25 cellular contexts compared by ENCODE assay signal in the genomic region with DNA sequence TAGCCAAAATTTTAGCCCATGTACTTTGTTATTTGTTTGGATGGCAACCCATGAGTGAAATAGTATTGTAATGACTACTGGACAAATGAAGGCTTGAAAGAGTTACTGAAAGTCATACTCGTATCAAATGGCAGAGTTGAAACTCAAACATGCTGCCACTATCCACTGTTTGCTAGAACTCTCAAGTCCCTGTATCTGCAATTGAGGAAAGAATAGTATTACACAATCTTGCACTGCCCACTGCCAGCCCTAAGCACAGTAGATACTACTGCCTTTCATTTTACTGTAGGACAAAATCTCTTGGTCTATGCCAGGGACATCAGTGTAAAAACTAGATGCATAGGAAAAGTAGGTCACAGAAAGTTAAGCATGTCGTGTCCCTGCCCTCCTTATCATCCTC.
"Had no signal": no experiment of that assay in that cellular context is flagged by ENCODE, and none has a peak within 500 bp of the region (broad histone marks: within the 10 kb centered on the region; RNA-seq: fewer than 3 reads in every experiment).

No MANE protein-coding gene starts in this region.

- DNase-seq: dorsolateral prefrontal cortex; effector CD4-positive, alpha-beta T cell; foreskin keratinocyte; heart left ventricle; left colon; left ventricle myocardium superior; mesenchymal stem cell; mucosa of descending colon; naive thymus-derived CD4-positive, alpha-beta T cell; sigmoid colon; stimulated activated CD4-positive, alpha-beta T cell treated with anti-CD3 and anti-CD28 coated beads, Interleukin-2, amount 100 ng/mL, for 24 hours; stimulated activated CD4-positive, alpha-beta T cell treated with anti-CD3 and anti-CD28 coated beads, Interleukin-4, amount 100 ng/mL, for 24 hours; stimulated activated naive CD4-positive, alpha-beta T cell treated with Interleukin-2 at 50 U/mL for 16 hours; stomach; thyroid gland; trophoblast cell had no signal

- H3K9ac ChIP-seq: neural progenitor cell had no signal

- H3K27me3 ChIP-seq: foreskin keratinocyte, gastroesophageal sphincter, hepatocyte, neural progenitor cell, right atrium auricular region, sigmoid colon, stomach, thyroid gland had no signal

- H3K4me1 ChIP-seq: esophagus muscularis mucosa, gastroesophageal sphincter, heart left ventricle, prostate gland, right atrium auricular region, sigmoid colon, stomach, thyroid gland had no signal

- H3K36me3 ChIP-seq: esophagus muscularis mucosa, gastroesophageal sphincter, heart left ventricle, neural progenitor cell, prostate gland, right atrium auricular region, sigmoid colon, stomach, thyroid gland had no signal

- ATAC-seq: foreskin keratinocyte; gastroesophageal sphincter; heart left ventricle; left colon; left ventricle myocardium superior; mucosa of descending colon; naive thymus-derived CD4-positive, alpha-beta T cell; stimulated activated effector memory CD8-positive, alpha-beta T cell treated with anti-CD3 and anti-CD28 coated beads, Interleukin-12 subunit alpha, Interleukin-12 subunit beta, amount 100 ng/mL, for 72 hours had no signal

- H2AFZ ChIP-seq: hepatocyte, neural progenitor cell had no signal

- H3K27ac ChIP-seq: dorsolateral prefrontal cortex, esophagus muscularis mucosa, foreskin keratinocyte, gastroesophageal sphincter, heart left ventricle, hepatocyte, neural progenitor cell, prostate gland, right atrium auricular region, sigmoid colon, stomach, thyroid gland had no signal

- H3K27ac Mint-ChIP-seq: mesothelial cell of epicardium; naive thymus-derived CD4-positive, alpha-beta T cell; nephron; neural progenitor cell; stimulated activated effector memory CD8-positive, alpha-beta T cell treated with anti-CD3 and anti-CD28 coated beads, Interleukin-12 subunit alpha, Interleukin-12 subunit beta, amount 100 ng/mL, for 72 hours had no signal

- H3K4me3 ChIP-seq: dorsolateral prefrontal cortex, esophagus muscularis mucosa, gastroesophageal sphincter, heart left ventricle, hepatocyte, mucosa of descending colon, neural progenitor cell, prostate gland, right atrium auricular region, sigmoid colon, stomach, thyroid gland had no signal

- H3K4me2 ChIP-seq: hepatocyte, neural progenitor cell had no signal

- H3K4me1 Mint-ChIP-seq: naive thymus-derived CD4-positive, alpha-beta T cell; nephron; neural progenitor cell; stimulated activated effector memory CD8-positive, alpha-beta T cell treated with anti-CD3 and anti-CD28 coated beads, Interleukin-12 subunit alpha, Interleukin-12 subunit beta, amount 100 ng/mL, for 72 hours had no signal

- H3K79me2 ChIP-seq: hepatocyte had no signal

- H3K36me3 Mint-ChIP-seq: mesothelial cell of epicardium; naive thymus-derived CD4-positive, alpha-beta T cell; neural progenitor cell; stimulated activated effector memory CD8-positive, alpha-beta T cell treated with anti-CD3 and anti-CD28 coated beads, Interleukin-12 subunit alpha, Interleukin-12 subunit beta, amount 100 ng/mL, for 72 hours had no signal

- H3K4me3 Mint-ChIP-seq: mesothelial cell of epicardium; naive thymus-derived CD4-positive, alpha-beta T cell; nephron; neural progenitor cell; stimulated activated effector memory CD8-positive, alpha-beta T cell treated with anti-CD3 and anti-CD28 coated beads, Interleukin-12 subunit alpha, Interleukin-12 subunit beta, amount 100 ng/mL, for 72 hours had no signal

- H3K9me3 Mint-ChIP-seq: mesothelial cell of epicardium, nephron, neural progenitor cell had no signal

- H3K9me3 ChIP-seq: esophagus muscularis mucosa, gastroesophageal sphincter, heart left ventricle, mucosa of descending colon, prostate gland, right atrium auricular region, sigmoid colon, stomach, thyroid gland had no signal
